In genomic region chr2:237604960-237605359, GRCh38 we compare ENCODE assay signal across 1 cellular context.
TF ChIP-seq lines count a peak whose summit lies in the region.

No MANE protein-coding gene starts in this region.

TF ChIP-seq in HepG2, 621 proteins besides CTCF, POLR2A, EP300 and RAD21 (continued from another document):
- TF ChIP-seq AKNA (CRISPR knock-in tag; IDR thresholded peaks at IDR 0.05; ENCODE audit: borderline replicate concordance): no peak
- TF ChIP-seq NR2F6 (IDR thresholded peaks at IDR 0.05): no peak
- TF ChIP-seq NR2F6 (CRISPR knock-in tag; IDR thresholded peaks at IDR 0.05): peak; percentile 30; the same call in 1 of the 2 replicates
- 0 out of 2 replicates have a peak, but pooled peaks have one; percentile 12 for TF ChIP-seq ZNF331 (CRISPR knock-in tag; IDR thresholded peaks at IDR 0.05)
- no peak for TF ChIP-seq ZIK1 (CRISPR knock-in tag; IDR thresholded peaks at IDR 0.05; ENCODE audit: borderline replicate concordance, low read depth)
- no peak for TF ChIP-seq ZNF646 (CRISPR knock-in tag; IDR thresholded peaks at IDR 0.05)
- TF ChIP-seq ZFY (CRISPR knock-in tag; IDR thresholded peaks at IDR 0.05): peak; percentile 32; the same call in 1 of the 2 replicates
- 0 out of 2 replicates have a peak, but pooled peaks have one; percentile 24 for TF ChIP-seq BORCS8-MEF2B (CRISPR knock-in tag; IDR thresholded peaks at IDR 0.05)
- 0 out of 2 replicates have a peak, but pooled peaks have one; percentile 40 for TF ChIP-seq ZSCAN31 (CRISPR knock-in tag; IDR thresholded peaks at IDR 0.05; ENCODE audit: low read depth)
- no peak for TF ChIP-seq ZNF746 (CRISPR knock-in tag; IDR thresholded peaks at IDR 0.05)
- TF ChIP-seq STAG1 (CRISPR knock-in tag; IDR thresholded peaks at IDR 0.05): peak; percentile 87
- TF ChIP-seq SOX5 (CRISPR knock-in tag; IDR thresholded peaks at IDR 0.05; ENCODE audit: borderline replicate concordance): peak; percentile 70
- peak; percentile 25; the same call in 1 of the 2 replicates for TF ChIP-seq HDAC2 (CRISPR knock-in tag; IDR thresholded peaks at IDR 0.05)
- TF ChIP-seq ZBED4 (CRISPR knock-in tag; IDR thresholded peaks at IDR 0.05; ENCODE audit: borderline replicate concordance): peak; percentile 22; the same call in 1 of the 2 replicates
- 0 out of 2 replicates have a peak, but pooled peaks have one; percentile 33 for TF ChIP-seq ERF (CRISPR knock-in tag; IDR thresholded peaks at IDR 0.05)
- no peak for TF ChIP-seq CENPBD1 (CRISPR knock-in tag; IDR thresholded peaks at IDR 0.05; ENCODE audit: borderline replicate concordance, low read depth)
- TF ChIP-seq ZNF580 (CRISPR knock-in tag; IDR thresholded peaks at IDR 0.05; ENCODE audit: borderline replicate concordance, low read depth): 0 out of 2 replicates have a peak, but pooled peaks have one; percentile 40
- TF ChIP-seq ZBTB33 (CRISPR knock-in tag; IDR thresholded peaks at IDR 0.05): 0 out of 2 replicates have a peak, but pooled peaks have one; percentile 16
- no peak for TF ChIP-seq TRIM24 (CRISPR knock-in tag; IDR thresholded peaks at IDR 0.05)
- TF ChIP-seq CHD2 (IDR thresholded peaks at IDR 0.05; ENCODE audit: low read depth, low read length): no peak
